In genomic region chr7:1544178-1544895, GRCh38 we compare ENCODE assay signal across 2 cellular contexts.
TF ChIP-seq lines count a peak whose summit lies in the region.

No MANE protein-coding gene starts in this region.

TF ChIP-seq in HCT116, 20 proteins besides CTCF, POLR2A, EP300 and RAD21:
- TF ChIP-seq REST (IDR thresholded peaks at IDR 0.05; ENCODE audit: low read depth) (no peak), CBX3 (IDR thresholded peaks at IDR 0.05; ENCODE audit: low read depth) (no peak), TCF7L2 (IDR thresholded peaks at IDR 0.05; ENCODE audit: borderline replicate concordance, extremely low read depth, insufficient read depth, insufficient read length) (no peak), SP1 (IDR thresholded peaks at IDR 0.05; ENCODE audit: low read depth) (no peak), POLR2AphosphoS5 (IDR thresholded peaks at IDR 0.05; ENCODE audit: low read depth, low read length) (no peak; the same call in 1 of the 2 replicates)

TF ChIP-seq in GM12878, 131 proteins besides CTCF, POLR2A, EP300 and RAD21:
- peak; percentile 12; the same call in 1 of the 2 replicates for TF ChIP-seq CREB1 (IDR thresholded peaks at IDR 0.05; ENCODE audit: low read depth)
- TF ChIP-seq ZBTB11 (CRISPR knock-in tag; IDR thresholded peaks at IDR 0.05) = no peak
- no peak for TF ChIP-seq NFIC (IDR thresholded peaks at IDR 0.05; ENCODE audit: low read depth, low read length)
